ENCODE assay signal across 8 cellular contexts in genomic region chr3:113606539-113607218, GRCh38.
DNase-seq lines count a peak whose midpoint lies in the region; ATAC-seq and TF ChIP-seq lines count a peak whose summit lies in the region.

No MANE protein-coding gene starts in this region.

- H3K27me3 Mint-ChIP-seq in glutamatergic neuron (ENCODE audit: unreplicated experiment), result no peaks in the 10 kb centered on the region

- no peaks in the 10 kb centered on the region for H3K27me3 ChIP-seq in HUES6 (ENCODE audit: control insufficient read depth, insufficient read depth, low read length)

- peaks cover 70% of the 10 kb centered on the region for H3K36me3 Mint-ChIP-seq in stimulated activated effector memory CD8-positive, alpha-beta T cell treated with anti-CD3 and anti-CD28 coated beads, Interleukin-12 subunit alpha, Interleukin-12 subunit beta, amount 100 ng/mL, for 72 hours
- no peaks in the 10 kb centered on the region for H3K36me3 Mint-ChIP-seq in glutamatergic neuron (ENCODE audit: unreplicated experiment)

- ATAC-seq in GM21526 (IDR thresholded peaks at IDR 0.05; ENCODE audit: low FRiP score, unreplicated experiment), result peak; percentile 98
- ATAC-seq in stimulated activated effector memory CD8-positive, alpha-beta T cell treated with anti-CD3 and anti-CD28 coated beads, Interleukin-12 subunit alpha, Interleukin-12 subunit beta, amount 100 ng/mL, for 72 hours, result peak; percentile 98

- peaks cover 16% of the 10 kb centered on the region for H3K4me1 Mint-ChIP-seq in stimulated activated effector memory CD8-positive, alpha-beta T cell treated with anti-CD3 and anti-CD28 coated beads, Interleukin-12 subunit alpha, Interleukin-12 subunit beta, amount 100 ng/mL, for 72 hours
- H3K4me1 Mint-ChIP-seq in glutamatergic neuron (ENCODE audit: low read depth, unreplicated experiment), result no peaks in the 10 kb centered on the region

- TF ChIP-seq CTCF in glutamatergic neuron (IDR thresholded peaks at IDR 0.05; ENCODE audit: partially characterized antibody, unreplicated experiment), result no peak

- no peak overlapping the region for H3K9ac ChIP-seq in HUES6 (ENCODE audit: low read length)

- DNase-seq in GF-D8 (lab: John Stamatoyannopoulos, UW) (peak; percentile 55), NCI-H2029 (lab: John Stamatoyannopoulos, UW) (no peak), glutamatergic neuron (no peak), NCI-H446 (lab: John Stamatoyannopoulos, UW) (no peak)
- peak; percentile 6 for DNase-seq in activated effector memory CD4-positive, alpha-beta T cell treated with Interleukin-2 at 50 U/mL for 16 hours
- peak; percentile 11 to 65 for DNase-seq in stimulated activated effector memory CD8-positive, alpha-beta T cell treated with anti-CD3 and anti-CD28 coated beads, Interleukin-12 subunit alpha, Interleukin-12 subunit beta, amount 100 ng/mL, for 72 hours (ENCODE audit: low spot score in 2 of 2)

- H3K9me3 ChIP-seq in HUES6 (ENCODE audit: control insufficient read depth, insufficient read depth, low read depth, low read length), result no peaks in the 10 kb centered on the region

- H3K27ac ChIP-seq in HUES6 (ENCODE audit: low read depth, low read length), result peak overlapping the region; percentile 33; the same call in 1 of the 2 replicates

- peak overlapping the region; percentile 32 for H3K27ac Mint-ChIP-seq in stimulated activated effector memory CD8-positive, alpha-beta T cell treated with anti-CD3 and anti-CD28 coated beads, Interleukin-12 subunit alpha, Interleukin-12 subunit beta, amount 100 ng/mL, for 72 hours
- H3K27ac Mint-ChIP-seq in glutamatergic neuron (ENCODE audit: unreplicated experiment), result no peak overlapping the region

- peak overlapping the region; percentile 18; the same call in 1 of the 2 replicates for H3K4me3 ChIP-seq in HUES6 (ENCODE audit: low read depth, low read length)

- H3K4me1 ChIP-seq in HUES6 (ENCODE audit: control insufficient read depth, insufficient read depth, low read length), result peaks cover 17% of the 10 kb centered on the region

- H3K36me3 ChIP-seq in HUES6 (ENCODE audit: control insufficient read depth, insufficient read depth, low read length), result no peaks in the 10 kb centered on the region

- H3K9me3 Mint-ChIP-seq in stimulated activated effector memory CD8-positive, alpha-beta T cell treated with anti-CD3 and anti-CD28 coated beads, Interleukin-12 subunit alpha, Interleukin-12 subunit beta, amount 100 ng/mL, for 72 hours, result no peaks in the 10 kb centered on the region
- no peaks in the 10 kb centered on the region for H3K9me3 Mint-ChIP-seq in glutamatergic neuron (ENCODE audit: unreplicated experiment)

- H3K4me3 Mint-ChIP-seq in stimulated activated effector memory CD8-positive, alpha-beta T cell treated with anti-CD3 and anti-CD28 coated beads, Interleukin-12 subunit alpha, Interleukin-12 subunit beta, amount 100 ng/mL, for 72 hours, result peak overlapping the region; percentile 6
- no peak overlapping the region for H3K4me3 Mint-ChIP-seq in glutamatergic neuron (ENCODE audit: unreplicated experiment)

Comparison
In these comparisons a context has a peak if more than half of its experiments do, and no peak if none do; other contexts are left out.
1. DNase-seq: peak in GF-D8 (single experiment), activated effector memory CD4-positive, alpha-beta T cell treated with Interleukin-2 at 50 U/mL for 16 hours (single experiment) and stimulated activated effector memory CD8-positive, alpha-beta T cell treated with anti-CD3 and anti-CD28 coated beads, Interleukin-12 subunit alpha, Interleukin-12 subunit beta, amount 100 ng/mL, for 72 hours (2 of 2); none in NCI-H2029 (single experiment), glutamatergic neuron (single experiment) and NCI-H446 (0 of 2).